In genomic region chr6:68777956-68778355, GRCh38 we compare ENCODE assay signal across 13 cellular contexts.
DNase-seq lines count a peak whose midpoint lies in the region; ATAC-seq and TF ChIP-seq lines count a peak whose summit lies in the region.
"Had no signal": no experiment of that assay in that cellular context is flagged by ENCODE, and none has a peak within 500 bp of the region (broad histone marks: within the 10 kb centered on the region; RNA-seq: fewer than 3 reads in every experiment).

No MANE protein-coding gene starts in this region.

- H3K36me3 ChIP-seq in heart right ventricle (no peaks in the 10 kb centered on the region), vagina (no peaks in the 10 kb centered on the region)
- H3K36me3 ChIP-seq in CD4-positive, alpha-beta memory T cell (ENCODE audit: insufficient read depth, low read length), result no peaks in the 10 kb centered on the region
- H3K36me3 ChIP-seq: BLaER1, ovary had no signal

- H3K27ac Mint-ChIP-seq in CD4-positive, alpha-beta memory T cell, result no peak overlapping the region

- no peaks in the 10 kb centered on the region for H3K27me3 Mint-ChIP-seq in CD4-positive, alpha-beta memory T cell
- H3K27me3 Mint-ChIP-seq: central memory CD8-positive, alpha-beta T cell had no signal

- H3K27me3 ChIP-seq in heart right ventricle, result no peaks in the 10 kb centered on the region
- H3K27me3 ChIP-seq in vagina, result no peaks in the 10 kb centered on the region
- no peaks in the 10 kb centered on the region for H3K27me3 ChIP-seq in CD4-positive, alpha-beta memory T cell (ENCODE audit: insufficient read depth, low read length)
- H3K27me3 ChIP-seq: BLaER1, ovary had no signal

- H3K4me3 ChIP-seq in heart right ventricle, result no peak overlapping the region
- H3K4me3 ChIP-seq in vagina, result no peak overlapping the region
- H3K4me3 ChIP-seq in CD4-positive, alpha-beta memory T cell (ENCODE audit: low read length in 2 of 2), result no peak overlapping the region
- H3K4me3 ChIP-seq: BLaER1, ovary had no signal

- no peak for TF ChIP-seq POLR2A in vagina (IDR thresholded peaks at IDR 0.05)

- DNase-seq in COLO668 (lab: John Stamatoyannopoulos, UW; ENCODE audit: unreplicated experiment) (peak; percentile 15), NCI-H1694 treated with DMSO at 0.1 percent for 48 hours (lab: John Stamatoyannopoulos, UW) (peak; percentile 83), T1000 (lab: John Stamatoyannopoulos, UW) (peak; percentile 2), heart right ventricle (peak in 1 of 2 donors; percentile 32), vagina (ENCODE audit: extremely low spot score in 2 of 2) (no peak)
- DNase-seq in CD4-positive, alpha-beta memory T cell, result no peak
- no peak for DNase-seq in effector CD8-positive, alpha-beta T cell (lab: John Stamatoyannopoulos, UW)
- DNase-seq: activated CD8-positive, alpha-beta memory T cell treated with anti-CD3 and anti-CD28 coated beads for 24 hours; ovary had no signal

- H3K9me3 ChIP-seq in heart right ventricle (no peaks in the 10 kb centered on the region), vagina (no peaks in the 10 kb centered on the region)
- H3K9me3 ChIP-seq in CD4-positive, alpha-beta memory T cell (ENCODE audit: control insufficient read depth in 1 of 2, low read length in 2 of 2), result no peaks in the 10 kb centered on the region
- H3K9me3 ChIP-seq: BLaER1, ovary had no signal

- TF ChIP-seq CTCF in heart right ventricle (IDR thresholded peaks at IDR 0.05), result no peak
- TF ChIP-seq CTCF in vagina (IDR thresholded peaks at IDR 0.05), result no peak

- POLR2A ChIA-PET in CD4-positive, alpha-beta memory T cell (lab: Charles Lee; ENCODE audit: partially characterized antibody), result no interaction called here

- H3K9me3 Mint-ChIP-seq in CD4-positive, alpha-beta memory T cell, result peaks cover 0 to 4% (median 0%) of the 10 kb centered on the region in 8 donors
- H3K9me3 Mint-ChIP-seq: H9 had no signal

- CTCF ChIA-PET in CD4-positive, alpha-beta memory T cell (lab: Charles Lee; ENCODE audit: partially characterized antibody), result no interaction called here

- intact Hi-C loops in heart right ventricle (cut with DNase I) (loop anchor here (1.0 to 10.0 kb wide), 5 partner anchors 139 to 143 kb away; partner anchors contain the start of gene ADGRB3 (in 5 of the 10)), vagina (cut with DNase I) (no loop called here)
- intact Hi-C loops in CD4-positive, alpha-beta memory T cell (cut with micrococcal nuclease), result no loop called here

- H3K4me1 ChIP-seq in heart right ventricle (peaks cover 0 to 9% (median 0%) of the 10 kb centered on the region in 9 donors), vagina (no peaks in the 10 kb centered on the region)
- no peaks in the 10 kb centered on the region for H3K4me1 ChIP-seq in CD4-positive, alpha-beta memory T cell (ENCODE audit: insufficient read depth, low read length)
- H3K4me1 ChIP-seq: BLaER1 had no signal

- H3K4me1 Mint-ChIP-seq in CD4-positive, alpha-beta memory T cell, result no peaks in the 10 kb centered on the region
- H3K4me1 Mint-ChIP-seq: central memory CD8-positive, alpha-beta T cell; H9 had no signal

- H3K4me3 Mint-ChIP-seq in CD4-positive, alpha-beta memory T cell, result no peak overlapping the region
- H3K4me3 Mint-ChIP-seq: central memory CD8-positive, alpha-beta T cell; H9 had no signal

- no peak overlapping the region for H3K27ac ChIP-seq in heart right ventricle
- no peak overlapping the region for H3K27ac ChIP-seq in vagina
- no peak overlapping the region for H3K27ac ChIP-seq in CD4-positive, alpha-beta memory T cell (ENCODE audit: low read depth, low read length)
- H3K27ac ChIP-seq: BLaER1, ovary had no signal

- H3K36me3 Mint-ChIP-seq in CD4-positive, alpha-beta memory T cell, result no peaks in the 10 kb centered on the region

- peak in 5 of 8 donors; percentile 21 to 74 (median 44) for ATAC-seq in heart right ventricle
- ATAC-seq in HG02678 (IDR thresholded peaks at IDR 0.05; ENCODE audit: unreplicated experiment), result no peak

Comparison
In these comparisons a context has a peak if more than half of its experiments do, and no peak if none do; other contexts are left out.
1. DNase-seq: peak in COLO668 (single experiment), NCI-H1694 treated with DMSO at 0.1 percent for 48 hours (single experiment) and T1000 (single experiment); none in vagina (0 of 2), CD4-positive, alpha-beta memory T cell (0 of 5) and effector CD8-positive, alpha-beta T cell (single experiment).
2. intact Hi-C loops: an anchor here in heart right ventricle (1.0 to 10.0 kb wide); none called in vagina and CD4-positive, alpha-beta memory T cell.